Comparison of ENCODE assay signal across 11 cellular contexts in the genomic region with DNA sequence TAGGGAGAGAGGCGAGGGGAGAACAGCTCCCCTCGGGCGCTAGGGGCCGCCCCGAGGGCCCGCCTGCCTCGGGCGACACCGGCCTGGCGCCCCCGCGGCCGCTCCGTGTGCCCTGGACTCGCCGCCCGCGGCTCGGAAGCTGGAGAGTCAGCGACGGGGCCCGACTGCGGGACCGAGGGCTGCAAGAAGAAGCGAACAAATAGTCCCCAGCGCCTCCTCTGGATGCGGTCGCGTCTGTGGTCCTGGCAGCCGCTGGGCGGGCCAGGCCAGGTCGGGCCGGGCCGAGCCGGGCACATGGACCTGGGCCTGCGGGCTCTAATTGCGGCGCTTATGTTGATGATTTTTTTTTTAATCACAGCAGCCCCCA. TPM values are rescaled to one million over a fixed set of nuclear protein-coding genes. Genes with fewer than 3 reads are reported as not detected.
DNase-seq lines count a peak whose midpoint lies in the region; ATAC-seq and TF ChIP-seq lines count a peak whose summit lies in the region.
"Had no signal": no experiment of that assay in that cellular context is flagged by ENCODE, and none has a peak within 500 bp of the region (broad histone marks: within the 10 kb centered on the region; RNA-seq: fewer than 3 reads in every experiment).

No MANE protein-coding gene starts in this region.

- no peaks in the 10 kb centered on the region for H3K9me3 ChIP-seq in ascending aorta
- peaks cover 0 to 4% of the 10 kb centered on the region in 2 donors for H3K9me3 ChIP-seq in stomach smooth muscle (ENCODE audit: control insufficient read depth in 2 of 2, low read length in 2 of 2)
- H3K9me3 ChIP-seq: A549 had no signal

- ATAC-seq in GM21390 (IDR thresholded peaks at IDR 0.05; ENCODE audit: unreplicated experiment) (no peak), HG02588 (IDR thresholded peaks at IDR 0.05; ENCODE audit: unreplicated experiment) (no peak), HG03159 (IDR thresholded peaks at IDR 0.05; ENCODE audit: unreplicated experiment) (no peak)
- ATAC-seq: A549 had no signal

- H3K27ac ChIP-seq in ascending aorta (no peak overlapping the region), stomach smooth muscle (ENCODE audit: low read length) (no peak overlapping the region)
- H3K27ac ChIP-seq: A549 had no signal

- TF ChIP-seq CTCF in ascending aorta (IDR thresholded peaks at IDR 0.05) (no peak), lower leg skin (IDR thresholded peaks at IDR 0.05) (no peak)

- H3K4me3 ChIP-seq in ascending aorta (peak overlapping the region; percentile 67 to 81), lower leg skin (ENCODE audit: low read depth, poor library complexity, severe bottlenecking) (peak overlapping the region; percentile 38), stomach smooth muscle (ENCODE audit: low read length in 2 of 2) (peak overlapping the region; percentile 21 to 67)
- H3K4me3 ChIP-seq: A549 had no signal

- no peak overlapping the region for H3K9ac ChIP-seq in stomach smooth muscle (ENCODE audit: low read length in 2 of 2)

- peaks cover 19% of the 10 kb centered on the region for H3K27me3 ChIP-seq in ascending aorta
- peaks cover 75 to 95% of the 10 kb centered on the region in 2 donors for H3K27me3 ChIP-seq in stomach smooth muscle (ENCODE audit: control insufficient read depth in 1 of 2, insufficient read depth in 2 of 2, low read length in 2 of 2)

- H3K36me3 ChIP-seq in ascending aorta, result no peaks in the 10 kb centered on the region
- H3K36me3 ChIP-seq in stomach smooth muscle (ENCODE audit: control insufficient read depth in 2 of 2, insufficient read depth in 2 of 2, low read length in 2 of 2), result no peaks in the 10 kb centered on the region

- H3K4me1 ChIP-seq in ascending aorta, result peaks cover 11 to 12% of the 10 kb centered on the region in 2 donors
- peaks cover 14% of the 10 kb centered on the region for H3K4me1 ChIP-seq in stomach smooth muscle (ENCODE audit: control insufficient read depth, insufficient read depth, low read length)

- no peak for TF ChIP-seq POLR2A in lower leg skin (IDR thresholded peaks at IDR 0.05)

- peak; percentile 49 for DNase-seq in NCI-H510A (lab: John Stamatoyannopoulos, UW)
- no peak for DNase-seq in NCI-H510A treated with DMSO at 0.1 percent for 48 hours (lab: John Stamatoyannopoulos, UW)
- DNase-seq in ascending aorta (ENCODE audit: low spot score in 2 of 2), result no peak
- DNase-seq in lower leg skin (ENCODE audit: low spot score in 2 of 2), result no peak

- WGBS in lower leg skin, 2 donors, result 2 to 5% methylated on average over 34 to 38 of the region's 38 CpGs

- intact Hi-C loops in ascending aorta (cut with DNase I) (loop anchor here (5.0 to 10.0 kb wide), 2 partner anchors 40 to 1213 kb away; a partner anchor contains a TSS), lower leg skin (cut with DNase I; ENCODE audit: low total_unique reads) (loop anchor here (5.0 to 10.0 kb wide), 2 partner anchors 515 to 1033 kb away; no protein-coding TSS in a partner anchor)

RNA-seq across cellular contexts. Expression of a gene that starts 0.3 kb away (rescaled TPM):
- not detected for total RNA-seq in ascending aorta
- total RNA-seq in lower leg skin, result 1 to 10 TPM in 3 of 4 donors, under 1 TPM in 1; 0.89 to 5.3 (median 2.1) TPM
- total RNA-seq: activated naive CD4-positive, alpha-beta T cell treated with anti-CD3 and anti-CD28 coated beads, Interleukin-2, amount 50 U/mL, for 72 hours; liver had no signal

RNA-seq across cellular contexts. Expression of a gene that starts 5.7 kb away (rescaled TPM):
- total RNA-seq in ascending aorta (not detected), lower leg skin (1 to 10 TPM in 2 of 4 donors, under 1 TPM in 1, not detected in 1; 0.29 to 3.1 (median 1.4) TPM)
- total RNA-seq: activated naive CD4-positive, alpha-beta T cell treated with anti-CD3 and anti-CD28 coated beads, Interleukin-2, amount 50 U/mL, for 72 hours; liver had no signal

RNA-seq across cellular contexts. Expression of a gene that starts 7.3 kb away (rescaled TPM):
- total RNA-seq in ascending aorta, result 19.8 TPM
- 1 to 10 TPM; 2.4 to 8.9 (median 6.0) TPM for total RNA-seq in lower leg skin
- total RNA-seq: activated naive CD4-positive, alpha-beta T cell treated with anti-CD3 and anti-CD28 coated beads, Interleukin-2, amount 50 U/mL, for 72 hours had no signal

RNA-seq across cellular contexts. Expression of a gene that starts 15.2 kb away (rescaled TPM):
- total RNA-seq in ascending aorta (not detected), lower leg skin (under 1 TPM in 1 of 4 donors, not detected in 3; 0.23 TPM)
- total RNA-seq: activated naive CD4-positive, alpha-beta T cell treated with anti-CD3 and anti-CD28 coated beads, Interleukin-2, amount 50 U/mL, for 72 hours; liver had no signal

RNA-seq across cellular contexts. Expression of a gene that starts 22.7 kb away (rescaled TPM):
- total RNA-seq in ascending aorta, result not detected
- total RNA-seq in lower leg skin, result under 1 TPM in 1 of 4 donors, not detected in 3; 0.27 TPM
- total RNA-seq: activated naive CD4-positive, alpha-beta T cell treated with anti-CD3 and anti-CD28 coated beads, Interleukin-2, amount 50 U/mL, for 72 hours; liver had no signal
